In the genomic region with DNA sequence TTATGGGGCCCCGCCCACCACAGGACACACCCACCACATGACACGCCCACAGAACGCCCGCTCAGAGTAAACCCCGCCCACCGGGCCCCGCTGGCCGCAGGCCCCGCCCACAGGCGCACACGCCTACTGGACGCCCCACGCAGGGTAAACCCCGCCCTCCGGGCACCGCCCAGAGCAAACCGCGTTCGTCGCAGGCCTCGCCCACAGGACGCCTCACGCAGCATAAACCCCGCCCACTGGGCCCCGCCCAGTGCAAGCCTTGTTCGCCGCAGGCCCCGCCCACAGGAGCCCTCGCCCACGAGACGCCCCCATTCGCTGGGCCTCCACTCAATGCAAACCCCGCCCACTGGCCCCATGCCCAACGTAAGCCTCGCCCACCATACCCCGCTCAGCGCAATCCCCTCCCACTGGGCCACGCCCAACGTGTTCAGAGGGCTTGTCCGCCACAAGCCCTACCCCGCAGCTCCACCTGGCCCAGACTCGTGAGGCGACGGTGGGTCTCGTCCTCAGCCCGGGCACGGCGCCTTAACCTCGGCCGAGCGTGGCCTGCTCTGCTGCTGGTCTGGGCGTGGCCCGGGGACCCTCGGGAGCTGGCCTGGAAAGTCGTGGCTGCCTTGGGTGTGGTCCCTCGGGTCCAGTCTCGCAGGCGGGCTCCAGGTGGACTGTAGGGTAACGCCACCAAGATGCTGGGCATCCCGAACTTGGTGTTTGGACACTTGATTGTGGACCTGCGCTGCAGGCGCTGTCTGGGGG, we compare ENCODE assay signal across 8 cellular contexts. TPM values are rescaled to one million over a fixed set of nuclear protein-coding genes. Genes with fewer than 3 reads are reported as not detected.
DNase-seq lines count a peak whose midpoint lies in the region; ATAC-seq and TF ChIP-seq lines count a peak whose summit lies in the region.

No MANE protein-coding gene starts in this region.

- no peaks in the 10 kb centered on the region for H3K36me3 ChIP-seq in kidney epithelial cell (ENCODE audit: control insufficient read depth, insufficient read depth, low read length)

- peaks cover 13% of the 10 kb centered on the region for H3K27me3 ChIP-seq in kidney epithelial cell (ENCODE audit: control insufficient read depth, insufficient read depth, low read length)

- TF ChIP-seq CTCF in AG10803 (conservative IDR thresholded peaks at IDR 0.05; ENCODE audit: low read length) (no peak), kidney epithelial cell (IDR thresholded peaks at IDR 0.05; ENCODE audit: insufficient read depth, low read length, poor library complexity, severe bottlenecking) (no peak)

- peak; percentile 72 for ATAC-seq in GM19025 (IDR thresholded peaks at IDR 0.05; ENCODE audit: low read depth, unreplicated experiment)
- peak; percentile 74 for ATAC-seq in HG03196 (IDR thresholded peaks at IDR 0.05; ENCODE audit: unreplicated experiment)
- peak; percentile 84 to 87 for ATAC-seq in activated CD4-positive, CD25-positive, alpha-beta regulatory T cell treated with anti-CD3 and anti-CD28 coated beads, Interleukin-2, amount 50 U/mL, for 24 hours

- peak overlapping the region; percentile 48 for H3K4me3 ChIP-seq in AG10803 (ENCODE audit: low read length)
- peak overlapping the region; percentile 51 for H3K4me3 ChIP-seq in kidney epithelial cell (ENCODE audit: low read depth, low read length)

- DNase-seq in AG10803 (ENCODE audit: low read depth) (peak; percentile 92), NCI-H226 (peak; percentile 89), cerebellar nuclear complex (lab: John Stamatoyannopoulos, UW) (peak; percentile 78 to 83), kidney epithelial cell (ENCODE audit: low read depth) (peak; percentile 83)
- DNase-seq in stimulated activated CD4-positive, alpha-beta T cell treated with anti-CD3 and anti-CD28 coated beads, Interleukin-15, amount 100 ng/mL, for 24 hours: peak; percentile 99

RNA-seq across cellular contexts. Expression of gene TMEM52, which starts 0.4 kb away (rescaled TPM):
- total RNA-seq in kidney epithelial cell: 0.92 and 3.2 TPM in 2 replicates

RNA-seq across cellular contexts. Expression of gene CALML6, which starts 4.4 kb away (rescaled TPM):
- 0.04 TPM in 1 of 2 replicates, not detected in the other for total RNA-seq in kidney epithelial cell

RNA-seq across cellular contexts. Expression of gene GNB1, which starts 28.6 kb away (rescaled TPM):
- 257 and 261 TPM in 2 replicates for total RNA-seq in kidney epithelial cell

Comparison
In these comparisons a context has a peak if more than half of its experiments do, and no peak if none do; other contexts are left out.
1. Peak in every context shown above with its lines: DNase-seq, ATAC-seq and H3K4me3 ChIP-seq.